8 cellular contexts compared by ENCODE assay signal in genomic region chr2:113756088-113757058, GRCh38. TPM values are rescaled to one million over a fixed set of nuclear protein-coding genes. Genes with fewer than 3 reads are reported as not detected.
DNase-seq lines count a peak whose midpoint lies in the region; ATAC-seq and TF ChIP-seq lines count a peak whose summit lies in the region.

A gene with protein sequence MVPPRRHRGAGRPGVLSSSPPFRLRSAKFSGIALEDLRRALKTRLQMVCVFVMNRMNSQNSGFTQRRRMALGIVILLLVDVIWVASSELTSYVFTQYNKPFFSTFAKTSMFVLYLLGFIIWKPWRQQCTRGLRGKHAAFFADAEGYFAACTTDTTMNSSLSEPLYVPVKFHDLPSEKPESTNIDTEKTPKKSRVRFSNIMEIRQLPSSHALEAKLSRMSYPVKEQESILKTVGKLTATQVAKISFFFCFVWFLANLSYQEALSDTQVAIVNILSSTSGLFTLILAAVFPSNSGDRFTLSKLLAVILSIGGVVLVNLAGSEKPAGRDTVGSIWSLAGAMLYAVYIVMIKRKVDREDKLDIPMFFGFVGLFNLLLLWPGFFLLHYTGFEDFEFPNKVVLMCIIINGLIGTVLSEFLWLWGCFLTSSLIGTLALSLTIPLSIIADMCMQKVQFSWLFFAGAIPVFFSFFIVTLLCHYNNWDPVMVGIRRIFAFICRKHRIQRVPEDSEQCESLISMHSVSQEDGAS (minus strand): TSS chr2:113756642. CDS start chr2:113756409, 233 bp downstream.

- TF ChIP-seq CTCF in left ventricle myocardium inferior (IDR thresholded peaks at IDR 0.05; ENCODE audit: borderline replicate concordance) (peak; percentile 5), psoas muscle (IDR thresholded peaks at IDR 0.05) (no peak)

- WGBS in psoas muscle, 3 donors: 0% methylated on average over 91 to 99 of the region's 99 CpGs
- WGBS in urinary bladder: under 1% methylated on average over 99 of the region's 99 CpGs

- H3K4me1 Mint-ChIP-seq in T-helper 17 cell: peaks cover 12% of the 10 kb centered on the region

- peak within 1 kb of the TSS; percentile 95 for H3K27ac ChIP-seq in left ventricle myocardium inferior (replicated peaks)
- peak within 1 kb of the TSS; percentile 92 for H3K27ac ChIP-seq in psoas muscle
- H3K27ac ChIP-seq in urinary bladder (ENCODE audit: low read depth): peak within 1 kb of the TSS; percentile 97

- peaks cover 2% of the 10 kb centered on the region for H3K36me3 Mint-ChIP-seq in T-helper 17 cell (ENCODE audit: low read depth)

- peak; percentile 58 to 71 for DNase-seq in NCI-H187 (lab: John Stamatoyannopoulos, UW)
- peak; percentile 91 to 97 (median 95) for DNase-seq in T-helper 17 cell
- DNase-seq in amygdala (lab: John Stamatoyannopoulos, UW): peak; percentile 49 to 95 (median 85)
- DNase-seq in left ventricle myocardium inferior: peak; percentile 95
- peak; percentile 95 to 96 for DNase-seq in psoas muscle

- H3K27me3 Mint-ChIP-seq in T-helper 17 cell: peaks cover 2% of the 10 kb centered on the region

- H3K27me3 ChIP-seq in left ventricle myocardium inferior (ENCODE audit: low read depth) (no peaks in the 10 kb centered on the region), psoas muscle (ENCODE audit: insufficient read depth in 3 of 3, low read length in 2 of 3) (no peaks in the 10 kb centered on the region)

- H3K4me3 ChIP-seq in left ventricle myocardium inferior (peak within 1 kb of the TSS; percentile 98), psoas muscle (peak within 1 kb of the TSS; percentile 84), urinary bladder (ENCODE audit: low read depth, low read length) (peak within 1 kb of the TSS; percentile 84)

- H3K4me1 ChIP-seq in left ventricle myocardium inferior (peaks cover 46% of the 10 kb centered on the region), psoas muscle (peaks cover 22% of the 10 kb centered on the region), urinary bladder (ENCODE audit: insufficient read depth) (peaks cover 3% of the 10 kb centered on the region)

- H3K36me3 ChIP-seq in left ventricle myocardium inferior (peaks cover 12% of the 10 kb centered on the region), psoas muscle (ENCODE audit: insufficient read depth in 1 of 2, low read depth in 1 of 2) (peaks cover 0 to 16% of the 10 kb centered on the region in 2 donors), urinary bladder (ENCODE audit: insufficient read depth) (no peaks in the 10 kb centered on the region)

- ATAC-seq in GM18502 (IDR thresholded peaks at IDR 0.05; ENCODE audit: poor library complexity, unreplicated experiment) (peak; percentile 90), HG02943 (IDR thresholded peaks at IDR 0.05; ENCODE audit: low read depth, unreplicated experiment) (peak; percentile 87), T-helper 17 cell (peak; percentile 92), psoas muscle (peak; percentile 95 to 98 (median 97))

- intact Hi-C loops in left ventricle myocardium inferior (cut with micrococcal nuclease) (loop anchor here (10.0 kb wide), 1 partner anchor 138 kb away; the partner anchor contains the start of gene ACTR3), psoas muscle (cut with DNase I) (loop anchor here (1.0 to 10.0 kb wide), 4 partner anchors 61 to 188 kb away; partner anchors contain the start of gene ACTR3 (in 2 of the 2))

- peak within 1 kb of the TSS; percentile 97 for H3K27ac Mint-ChIP-seq in T-helper 17 cell

- H3K4me3 Mint-ChIP-seq in T-helper 17 cell: peak within 1 kb of the TSS; percentile 95

- H3K9me3 ChIP-seq in T-helper 17 cell (ENCODE audit: control insufficient read depth, low read length, poor library complexity, severe bottlenecking): no peaks in the 10 kb centered on the region
- no peaks in the 10 kb centered on the region for H3K9me3 ChIP-seq in left ventricle myocardium inferior (replicated peaks)
- no peaks in the 10 kb centered on the region for H3K9me3 ChIP-seq in psoas muscle

RNA-seq across cellular contexts. Expression of the gene that starts here (rescaled TPM):
- 10 to 100 TPM; 19.5 to 28.1 TPM for total RNA-seq in T-helper 17 cell
- total RNA-seq in left ventricle myocardium inferior: 61.4 TPM
- 10 to 100 TPM; 45.7 to 86.3 (median 50.7) TPM for total RNA-seq in psoas muscle
- 10 to 100 TPM; 23.1 to 54.6 (median 37.6) TPM for polyA plus RNA-seq in psoas muscle
- 283 TPM for total RNA-seq in urinary bladder
- 15.9 TPM for polyA plus RNA-seq in urinary bladder

Comparison
In these comparisons a context has a peak if more than half of its experiments do, and no peak if none do; other contexts are left out.
1. Peak in every context shown above with its lines: DNase-seq, ATAC-seq, H3K4me3 ChIP-seq and H3K27ac ChIP-seq.